Comparison of ENCODE assay signal across 8 cellular contexts in the genomic region with DNA sequence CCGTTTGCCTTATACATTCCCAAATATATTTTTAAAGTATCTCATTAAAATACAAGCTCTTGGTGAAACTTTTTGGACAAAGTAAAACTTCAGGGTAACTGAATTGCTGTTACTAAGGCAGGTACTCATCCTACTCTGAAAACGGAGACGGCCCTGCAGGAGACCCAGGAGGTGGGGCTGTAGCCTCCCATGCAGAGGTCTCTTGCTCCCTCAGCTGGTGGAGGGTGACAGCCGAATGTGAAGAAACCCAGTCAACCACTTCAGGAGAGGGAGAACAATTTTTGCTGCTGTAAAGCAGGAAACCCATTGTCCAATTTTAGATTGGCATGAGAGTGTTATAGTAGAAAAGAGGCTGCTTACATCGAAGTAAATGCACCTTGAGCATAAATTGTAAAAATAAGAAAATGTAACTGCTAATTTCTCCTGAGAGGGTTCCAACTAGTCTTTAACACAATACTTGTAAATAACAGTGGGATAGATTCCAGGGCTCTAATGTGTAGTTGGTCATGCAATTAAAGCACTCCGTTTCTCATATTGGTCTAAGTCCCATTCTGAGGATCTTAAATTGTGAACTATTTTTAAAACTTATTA. TPM values are rescaled to one million over a fixed set of nuclear protein-coding genes. Genes with fewer than 3 reads are reported as not detected.
DNase-seq lines count a peak whose midpoint lies in the region; ATAC-seq and TF ChIP-seq lines count a peak whose summit lies in the region.
"Not testable (repeated sequence)": the region's sequence is repeated elsewhere in the genome, so short reads cannot be mapped to it uniquely, and the experiment has no call there.

No MANE protein-coding gene starts in this region.

- TF ChIP-seq CTCF in GM12873 (IDR thresholded peaks at IDR 0.05; ENCODE audit: insufficient read depth, low read depth, low read length, missing control alignments) (peak; percentile 51), fibroblast of pulmonary artery (IDR thresholded peaks at IDR 0.05; ENCODE audit: low read length, missing control alignments) (peak; percentile 34), type B pancreatic cell (conservative IDR thresholded peaks at IDR 0.05) (peak; percentile 67)

- peaks cover 17% of the 10 kb centered on the region for H3K27me3 Mint-ChIP-seq in activated T-helper 17 cell treated with anti-CD3 and anti-CD28 coated beads, Interleukin-2, amount 50 U/mL, for 72 hours
- H3K27me3 Mint-ChIP-seq in type B pancreatic cell: peaks cover 53% of the 10 kb centered on the region

- H3K4me1 ChIP-seq in SJSA1 (replicated peaks): not testable (repeated sequence)

- not testable (repeated sequence) for H3K36me3 Mint-ChIP-seq in activated T-helper 17 cell treated with anti-CD3 and anti-CD28 coated beads, Interleukin-2, amount 50 U/mL, for 72 hours (ENCODE audit: low read depth); type B pancreatic cell

- H3K4me1 Mint-ChIP-seq in activated T-helper 17 cell treated with anti-CD3 and anti-CD28 coated beads, Interleukin-2, amount 50 U/mL, for 72 hours; type B pancreatic cell (ENCODE audit: unreplicated experiment): not testable (repeated sequence)

- not testable (repeated sequence) for H3K9me3 ChIP-seq in SJSA1 (replicated peaks)

- ATAC-seq in HG02588 (IDR thresholded peaks at IDR 0.05; ENCODE audit: unreplicated experiment): peak; percentile 90
- peak; percentile 93 for ATAC-seq in activated T-helper 17 cell treated with anti-CD3 and anti-CD28 coated beads, Interleukin-2, amount 50 U/mL, for 72 hours (replicated peaks)

- H3K27me3 ChIP-seq in SJSA1 (replicated peaks): peaks cover 20% of the 10 kb centered on the region

- not testable (repeated sequence) for H3K27ac Mint-ChIP-seq in activated T-helper 17 cell treated with anti-CD3 and anti-CD28 coated beads, Interleukin-2, amount 50 U/mL, for 72 hours; type B pancreatic cell

- not testable (repeated sequence) for H3K9me3 Mint-ChIP-seq in activated T-helper 17 cell treated with anti-CD3 and anti-CD28 coated beads, Interleukin-2, amount 50 U/mL, for 72 hours; type B pancreatic cell

- H3K36me3 ChIP-seq in SJSA1: not testable (repeated sequence)

- not testable (repeated sequence) for H3K4me3 ChIP-seq in SJSA1; fibroblast of pulmonary artery (replicated peaks; ENCODE audit: low read depth, low read length)

- peak overlapping the region; percentile 20 for H3K4me3 Mint-ChIP-seq in activated T-helper 17 cell treated with anti-CD3 and anti-CD28 coated beads, Interleukin-2, amount 50 U/mL, for 72 hours
- not testable (repeated sequence) for H3K4me3 Mint-ChIP-seq in type B pancreatic cell

- peak; percentile 20 for DNase-seq in NCI-H1048 (lab: John Stamatoyannopoulos, UW)
- peak; percentile 12 to 54 for DNase-seq in SJSA1 (ENCODE audit: low read depth in 1 of 2, low spot score in 2 of 2)
- peak; percentile 58 for DNase-seq in fibroblast of pulmonary artery (ENCODE audit: low read depth)
- DNase-seq in nucleus accumbens (lab: John Stamatoyannopoulos, UW): peak in 51 of 56 donors; percentile 3 to 76 (median 35)
- DNase-seq in type B pancreatic cell (ENCODE audit: extremely low spot score, unreplicated experiment): not testable (repeated sequence)

- not testable (repeated sequence) for H3K27ac ChIP-seq in SJSA1

RNA-seq across cellular contexts. Expression of a gene that starts 8.1 kb away (rescaled TPM):
- 24.6 and 27.7 TPM in 2 replicates for total RNA-seq in SJSA1 (2014; rRNA removed; shearing (Covaris generic))
- total RNA-seq in activated T-helper 17 cell treated with anti-CD3 and anti-CD28 coated beads, Interleukin-2, amount 50 U/mL, for 72 hours: 10 to 100 TPM; 27.1 to 34.4 TPM
- total RNA-seq in type B pancreatic cell (ENCODE audit: low replicate concordance): 27.0 and 31.0 TPM in 2 replicates
